ENCODE assay signal across 28 cellular contexts in the genomic region with DNA sequence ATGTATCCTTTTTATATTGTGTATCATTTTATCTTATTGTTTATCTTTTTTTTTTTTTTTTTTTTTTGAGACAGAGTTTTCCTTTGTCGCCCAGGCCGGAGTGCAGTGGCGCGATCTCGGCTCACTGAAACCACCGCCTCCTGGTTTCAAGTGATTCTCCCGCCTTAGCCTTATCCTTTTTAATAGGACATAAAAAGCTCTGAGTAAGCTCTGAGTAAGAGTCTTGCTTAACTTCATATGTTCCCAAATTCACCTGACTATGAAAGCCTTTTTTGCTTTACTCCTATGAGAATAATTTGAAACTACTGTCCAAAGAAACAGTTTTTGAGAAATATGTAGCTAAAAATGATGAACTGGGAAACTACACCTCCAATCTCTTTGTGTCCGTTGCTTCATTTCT.
"Had no signal": no experiment of that assay in that cellular context is flagged by ENCODE, and none has a peak within 500 bp of the region (broad histone marks: within the 10 kb centered on the region; RNA-seq: fewer than 3 reads in every experiment).

No MANE protein-coding gene starts in this region.

- H3K9me3 Mint-ChIP-seq: activated CD4-positive, alpha-beta memory T cell treated with anti-CD3 and anti-CD28 coated beads for 36 hours; activated CD4-positive, alpha-beta T cell treated with anti-CD3 and anti-CD28 coated beads, Interleukin-2, amount 10 ng/mL, durations not matched to agents 24 days and 14 days; activated naive CD4-positive, alpha-beta T cell treated with anti-CD3 and anti-CD28 coated beads for 36 hours; activated naive CD8-positive, alpha-beta T cell treated with anti-CD3 and anti-CD28 coated beads for 36 hours; activated T-helper 1 cell treated with anti-CD3 and anti-CD28 coated beads, Interleukin-12 subunit alpha, Interleukin-12 subunit beta, Interleukin-2, Interleukin-4 antibody, amounts not matched to agents 30 ng/mL and 10 ng/mL and 1 ng/mL, durations not matched to agents 14 hours and 24 hours and 36 hours; brain; mesothelial cell of epicardium had no signal

- H3K27me3 Mint-ChIP-seq: brain, progenitor cell of endocrine pancreas had no signal

- H3K27ac ChIP-seq: adrenal gland, ascending aorta, esophagus squamous epithelium, gastrocnemius medialis, hepatocyte, ovary, spleen, tibial nerve had no signal

- H3K27ac Mint-ChIP-seq: activated CD4-positive, alpha-beta memory T cell treated with anti-CD3 and anti-CD28 coated beads for 36 hours; activated CD4-positive, alpha-beta T cell treated with anti-CD3 and anti-CD28 coated beads, Interleukin-2, amount 10 ng/mL, durations not matched to agents 24 days and 14 days; activated naive CD4-positive, alpha-beta T cell treated with anti-CD3 and anti-CD28 coated beads for 36 hours; activated naive CD8-positive, alpha-beta T cell treated with anti-CD3 and anti-CD28 coated beads for 36 hours; activated T-helper 1 cell treated with anti-CD3 and anti-CD28 coated beads, Interleukin-12 subunit alpha, Interleukin-12 subunit beta, Interleukin-2, Interleukin-4 antibody, amounts not matched to agents 30 ng/mL and 10 ng/mL and 1 ng/mL, durations not matched to agents 14 hours and 24 hours and 36 hours; brain; mesothelial cell of epicardium; naive B cell; progenitor cell of endocrine pancreas had no signal

- H3K9me3 ChIP-seq: adrenal gland, ascending aorta, esophagus squamous epithelium, gastrocnemius medialis, ovary, spleen, tibial nerve had no signal

- DNase-seq: activated CD4-positive, alpha-beta memory T cell treated with anti-CD3 and anti-CD28 coated beads for 36 hours; activated CD4-positive, alpha-beta T cell treated with anti-CD3 and anti-CD28 coated beads, Interleukin-2, amount 10 ng/mL, durations not matched to agents 24 days and 14 days; activated CD4-positive, CD25-positive, alpha-beta regulatory T cell treated with anti-CD3 and anti-CD28 coated beads, Interleukin-2, amount 50 U/mL, for 72 hours; activated CD8-positive, alpha-beta memory T cell treated with anti-CD3 and anti-CD28 coated beads, Interleukin-2, amount 50 U/mL, for 4 hours; activated effector memory CD4-positive, alpha-beta T cell treated with anti-CD3 and anti-CD28 coated beads, Interleukin-2, amount 50 U/mL, for 16 hours; activated naive CD4-positive, alpha-beta T cell treated with anti-CD3 and anti-CD28 coated beads for 36 hours; activated naive CD8-positive, alpha-beta T cell treated with anti-CD3 and anti-CD28 coated beads for 36 hours; activated T-cell treated with anti-CD3 and anti-CD28 coated beads, Interleukin-2, amount 50 U/mL, for 1 hour; adrenal gland; caudate nucleus; cortex of kidney; esophagus squamous epithelium; gastrocnemius medialis; left colon; naive B cell; ovary; retina; spleen; stimulated activated CD4-positive, alpha-beta T cell treated with anti-CD3 and anti-CD28 coated beads, Interleukin-2, amount 100 ng/mL, for 48 hours; stimulated activated naive CD4-positive, alpha-beta T cell treated with Interleukin-2 at 50 U/mL for 16 hours; T-helper 2 cell had no signal

- H2AFZ ChIP-seq: hepatocyte had no signal

- ATAC-seq: left colon had no signal

- H3K4me3 ChIP-seq: adrenal gland, ascending aorta, esophagus squamous epithelium, gastrocnemius medialis, hepatocyte, ovary, spleen, tibial nerve had no signal

- H3K36me3 ChIP-seq: adrenal gland, ascending aorta, esophagus squamous epithelium, gastrocnemius medialis, ovary, spleen, tibial nerve had no signal

- H3K79me2 ChIP-seq: hepatocyte had no signal

- H3K4me3 Mint-ChIP-seq: activated CD4-positive, alpha-beta memory T cell treated with anti-CD3 and anti-CD28 coated beads for 36 hours; activated CD4-positive, alpha-beta T cell treated with anti-CD3 and anti-CD28 coated beads, Interleukin-2, amount 10 ng/mL, durations not matched to agents 24 days and 14 days; activated naive CD4-positive, alpha-beta T cell treated with anti-CD3 and anti-CD28 coated beads for 36 hours; activated naive CD8-positive, alpha-beta T cell treated with anti-CD3 and anti-CD28 coated beads for 36 hours; activated T-helper 1 cell treated with anti-CD3 and anti-CD28 coated beads, Interleukin-12 subunit alpha, Interleukin-12 subunit beta, Interleukin-2, Interleukin-4 antibody, amounts not matched to agents 30 ng/mL and 10 ng/mL and 1 ng/mL, durations not matched to agents 14 hours and 24 hours and 36 hours; brain; mesothelial cell of epicardium; naive B cell had no signal

- H3K36me3 Mint-ChIP-seq: activated CD4-positive, alpha-beta memory T cell treated with anti-CD3 and anti-CD28 coated beads for 36 hours; activated naive CD8-positive, alpha-beta T cell treated with anti-CD3 and anti-CD28 coated beads for 36 hours; brain; mesothelial cell of epicardium; naive B cell had no signal

- H3K27me3 ChIP-seq: adrenal gland, ascending aorta, esophagus squamous epithelium, gastrocnemius medialis, hepatocyte, ovary, spleen, tibial nerve had no signal

- H3K4me1 ChIP-seq: adrenal gland, ascending aorta, esophagus squamous epithelium, gastrocnemius medialis, spleen, tibial nerve had no signal

- H3K4me2 ChIP-seq: hepatocyte had no signal

- H3K4me1 Mint-ChIP-seq: activated CD4-positive, alpha-beta T cell treated with anti-CD3 and anti-CD28 coated beads, Interleukin-2, amount 10 ng/mL, durations not matched to agents 24 days and 14 days; activated naive CD8-positive, alpha-beta T cell treated with anti-CD3 and anti-CD28 coated beads for 36 hours; naive B cell had no signal
